Comparison of ENCODE assay signal across 21 cellular contexts in genomic region chr15:44137750-44138149, GRCh38. TPM values are rescaled to one million over a fixed set of nuclear protein-coding genes. Genes with fewer than 3 reads are reported as not detected.
DNase-seq lines count a peak whose midpoint lies in the region; ATAC-seq, FAIRE-seq and TF ChIP-seq lines count a peak whose summit lies in the region.
"Had no signal": no experiment of that assay in that cellular context is flagged by ENCODE, and none has a peak within 500 bp of the region (broad histone marks: within the 10 kb centered on the region; RNA-seq: fewer than 3 reads in every experiment).

No MANE protein-coding gene starts in this region.

- no peak overlapping the region for H3K4me2 ChIP-seq in mesendoderm (ENCODE audit: low read length)

- H3K56ac ChIP-seq in mesendoderm (ENCODE audit: low read length) = no peak overlapping the region

- no CpG with 5 or more reads among the region's 1 CpG for WGBS in mesendoderm (ENCODE audit: extremely low coverage, insufficient coverage, low lambda C conversion rate)

- H3K36me3 ChIP-seq in A673 (ENCODE audit: insufficient read depth, low read length, poor library complexity, severe bottlenecking) (no peaks in the 10 kb centered on the region), RWPE2 (ENCODE audit: low read depth) (no peaks in the 10 kb centered on the region), mesendoderm (ENCODE audit: control insufficient read depth, insufficient read depth, low read length) (no peaks in the 10 kb centered on the region)
- H3K36me3 ChIP-seq: gastrocnemius medialis, spleen had no signal

- H3K18ac ChIP-seq in mesendoderm (ENCODE audit: low read length) = no peak overlapping the region

- intact Hi-C loops in A673 (cut with micrococcal nuclease; ENCODE audit: unreplicated experiment) = no loop called here

- H3K79me1 ChIP-seq in mesendoderm (ENCODE audit: low read length) = no peaks in the 10 kb centered on the region

- no peak for FAIRE-seq in frontal cortex (lab: Jason Lieb, UNC)
- FAIRE-seq: GM12891 had no signal

- no peak overlapping the region for H2BK5ac ChIP-seq in mesendoderm (ENCODE audit: low read length)

- peak; percentile 21 for ATAC-seq in RWPE2 (ENCODE audit: low read depth)
- ATAC-seq in GM19324 (IDR thresholded peaks at IDR 0.05; ENCODE audit: low FRiP score, unreplicated experiment) = no peak
- ATAC-seq: activated T-helper 17 cell treated with anti-CD3 and anti-CD28 coated beads, Interleukin-2, amount 50 U/mL, for 72 hours; gastrocnemius medialis had no signal

- no TSS peak for BruUV-seq in A673 (replicated peaks; lab: Mats Ljungman, UMichigan)

- H3K4ac ChIP-seq in mesendoderm (ENCODE audit: low read depth, low read length) = no peak overlapping the region

- H3K27me3 ChIP-seq in A673 (replicated peaks; ENCODE audit: insufficient read depth, low read depth, low read length, poor library complexity) (no peaks in the 10 kb centered on the region), RWPE2 (ENCODE audit: insufficient read depth, poor library complexity, severe bottlenecking) (no peaks in the 10 kb centered on the region), mesendoderm (ENCODE audit: insufficient read depth, low read length, poor library complexity) (no peaks in the 10 kb centered on the region)
- H3K27me3 ChIP-seq: gastrocnemius medialis, spleen had no signal

- CTCF ChIA-PET in A673 (lab: Charles Lee) = no interaction called here

- H3K79me2 ChIP-seq in mesendoderm (ENCODE audit: control insufficient read depth, insufficient read depth, low read length) = no peaks in the 10 kb centered on the region

- DNase-seq in A673 (ENCODE audit: low spot score) (peak; percentile 19), H4 (ENCODE audit: low spot score) (peak; percentile 14), RWPE2 (ENCODE audit: low spot score) (no peak), epithelial cell of esophagus (ENCODE audit: low read depth) (peak; percentile 11), amniotic stem cell (lab: John Stamatoyannopoulos, UW) (no peak), mesendoderm (no peak), frontal cortex (ENCODE audit: low spot score in 2 of 2) (no peak)
- DNase-seq: activated CD4-positive, alpha-beta memory T cell treated with anti-CD3 and anti-CD28 coated beads, Interleukin-2, amount 10 ng/mL, durations not matched to agents 7 days and 5 days; anterior cingulate cortex; DMS79; gastrocnemius medialis; NCI-H1417 treated with DMSO at 0.1 percent for 48 hours; NCI-H510A treated with DMSO at 0.1 percent for 48 hours; Right ventricle myocardium superior; spleen; T1000 had no signal

- no peak overlapping the region for H2BK15ac ChIP-seq in mesendoderm (replicated peaks; ENCODE audit: low read depth)

- no peak overlapping the region for H4K8ac ChIP-seq in mesendoderm (ENCODE audit: low read depth, low read length)

- TF ChIP-seq CTCF in A673 (conservative IDR thresholded peaks at IDR 0.05; ENCODE audit: low read depth, low read length) (no peak), RWPE2 (IDR thresholded peaks at IDR 0.05; ENCODE audit: poor library complexity, severe bottlenecking) (no peak), epithelial cell of esophagus (IDR thresholded peaks at IDR 0.05; ENCODE audit: insufficient read depth, low read depth, low read length, missing control alignments) (no peak)

- H3K9me3 ChIP-seq in A673 (ENCODE audit: low read depth, low read length, poor library complexity, severe bottlenecking) (no peaks in the 10 kb centered on the region), RWPE2 (ENCODE audit: severe bottlenecking) (no peaks in the 10 kb centered on the region)
- H3K9me3 ChIP-seq: gastrocnemius medialis, spleen had no signal

- no peak overlapping the region for H2BK120ac ChIP-seq in mesendoderm (ENCODE audit: low read depth, low read length)

- H2AK5ac ChIP-seq in mesendoderm (ENCODE audit: low read length) = no peak overlapping the region

- no peak overlapping the region for H3K23ac ChIP-seq in mesendoderm (ENCODE audit: low read length)

- H4K5ac ChIP-seq in mesendoderm (ENCODE audit: low read length) = no peak overlapping the region

- H3K4me1 ChIP-seq in A673 (ENCODE audit: insufficient read depth, low read length, poor library complexity, severe bottlenecking) = no peaks in the 10 kb centered on the region
- peaks cover 11% of the 10 kb centered on the region for H3K4me1 ChIP-seq in RWPE2 (ENCODE audit: insufficient read depth, poor library complexity, severe bottlenecking)
- H3K4me1 ChIP-seq in mesendoderm (ENCODE audit: control insufficient read depth, low read depth, low read length) = no peaks in the 10 kb centered on the region
- H3K4me1 ChIP-seq: gastrocnemius medialis, spleen had no signal

- POLR2A ChIA-PET in A673 (lab: Charles Lee; ENCODE audit: low non-redundant PET) = no interaction called here

- H3K27ac ChIP-seq in A673 (ENCODE audit: low read depth, low read length, poor library complexity, severe bottlenecking) = no peak overlapping the region
- no peak overlapping the region for H3K27ac ChIP-seq in RWPE2 (ENCODE audit: poor library complexity, severe bottlenecking)
- no peak overlapping the region for H3K27ac ChIP-seq in mesendoderm (ENCODE audit: low read depth, low read length)
- H3K27ac ChIP-seq: gastrocnemius medialis, spleen had no signal

- H3K9ac ChIP-seq in mesendoderm (ENCODE audit: low read length) = no peak overlapping the region

- H3K4me3 ChIP-seq in A673 (ENCODE audit: low read depth, low read length, poor library complexity, severe bottlenecking) (no peak overlapping the region), RWPE2 (ENCODE audit: severe bottlenecking) (no peak overlapping the region), epithelial cell of esophagus (ENCODE audit: low read length) (no peak overlapping the region), mesendoderm (ENCODE audit: low read length) (no peak overlapping the region)
- H3K4me3 ChIP-seq: gastrocnemius medialis, spleen had no signal

RNA-seq across cellular contexts. Expression of gene FRMD5, which starts 57.3 kb away (rescaled TPM):
- total RNA-seq in A673 (2021) (2.6 and 3.3 TPM in 2 replicates), frontal cortex (25.3 TPM)
- 0.64 and 1.1 TPM in 2 replicates for total RNA-seq in H4 (2014; rRNA removed; shearing (Covaris generic))
- 2.0 TPM for polyA plus RNA-seq in mesendoderm (2013, experiment 1 of 2)
- polyA plus RNA-seq in mesendoderm (2013, experiment 2 of 2) = 2.5 TPM
- total RNA-seq: activated CD4-positive, alpha-beta memory T cell treated with anti-CD3 and anti-CD28 coated beads, Interleukin-2, amount 10 ng/mL, durations not matched to agents 7 days and 5 days; mononuclear cell; osteocyte had no signal

Comparison
In these comparisons a context has a peak if more than half of its experiments do, and no peak if none do; other contexts are left out.
1. DNase-seq: peak in A673 (single experiment), H4 (single experiment) and epithelial cell of esophagus (single experiment); none in RWPE2 (single experiment), amniotic stem cell (single experiment), mesendoderm (single experiment) and frontal cortex (0 of 2).